Comparison of ENCODE assay signal across 14 cellular contexts in genomic region chr9:120344230-120344629, GRCh38.
A peak's percentile ranks its signal among the peaks of the same experiment; 100 is the strongest.
DNase-seq lines count a peak whose midpoint lies in the region; ATAC-seq lines count a peak whose summit lies in the region.
"Had no signal": no experiment of that assay in that cellular context is flagged by ENCODE, and none has a peak within 500 bp of the region (broad histone marks: within the 10 kb centered on the region; RNA-seq: fewer than 3 reads in every experiment).

No MANE protein-coding gene starts in this region.

- ATAC-seq in HG03159 (IDR thresholded peaks at IDR 0.05; ENCODE audit: unreplicated experiment): no peak
- ATAC-seq in HG03095 (IDR thresholded peaks at IDR 0.05; ENCODE audit: unreplicated experiment): no peak
- ATAC-seq: stimulated activated naive CD8-positive, alpha-beta T cell treated with anti-CD3 and anti-CD28 coated beads, Interleukin-15, amount 100 ng/mL, for 72 hours had no signal

- DNase-seq in Daoy (ENCODE audit: low read depth): peak; percentile 74
- peak; percentile 84 for DNase-seq in NCI-H226
- DNase-seq in dedifferentiated amniotic fluid mesenchymal stem cell (ENCODE audit: extremely low spot score): peak; percentile 33
- DNase-seq in myocyte (ENCODE audit: low read depth): peak; percentile 22
- DNase-seq in dermis blood vessel endothelial cell: no peak
- DNase-seq in NCI-H82 (lab: John Stamatoyannopoulos, UW): no peak
- DNase-seq: activated CD4-positive, alpha-beta T cell treated with anti-CD3 and anti-CD28 coated beads for 4 hours; activated gamma-delta T cell; colonic mucosa; hippocampal formation; NCI-H510A treated with DMSO at 0.1 percent for 48 hours; stimulated activated naive CD8-positive, alpha-beta T cell treated with anti-CD3 and anti-CD28 coated beads, Interleukin-15, amount 100 ng/mL, for 72 hours had no signal

Comparison
In these comparisons a context has a peak if more than half of its experiments do, and no peak if none do; other contexts are left out.
1. DNase-seq: peak in Daoy (single experiment), NCI-H226 (single experiment), dedifferentiated amniotic fluid mesenchymal stem cell (single experiment) and myocyte (single experiment); none in dermis blood vessel endothelial cell (single experiment) and NCI-H82 (single experiment).